22 cellular contexts compared by ENCODE assay signal in genomic region chr6:166629628-166630027, GRCh38. TPM values are rescaled to one million over a fixed set of nuclear protein-coding genes. Genes with fewer than 3 reads are reported as not detected.
DNase-seq lines count a peak whose midpoint lies in the region; ATAC-seq, FAIRE-seq and TF ChIP-seq lines count a peak whose summit lies in the region.
"Had no signal": no experiment of that assay in that cellular context is flagged by ENCODE, and none has a peak within 500 bp of the region (broad histone marks: within the 10 kb centered on the region; RNA-seq: fewer than 3 reads in every experiment).

No MANE protein-coding gene starts in this region.

- H3K9me3 ChIP-seq in H1 (ENCODE audit: insufficient read depth in 2 of 2, low read depth in 1 of 2, low read length in 1 of 2): no peaks in the 10 kb centered on the region
- H3K9me3 ChIP-seq: lower lobe of right lung, right atrium auricular region had no signal

- H3K27me3 ChIP-seq in H1 (replicated peaks in 1 of 4; ENCODE audit: control insufficient read depth in 3 of 4, extremely low read depth in 1 of 4, insufficient read depth in 3 of 4, low read length in 3 of 4): peaks cover 0 to 31% (median 15%) of the 10 kb centered on the region in 4 experiments; a peak in 6 of 7 replicates
- H3K27me3 ChIP-seq: right atrium auricular region had no signal

- no peaks in the 10 kb centered on the region for H3K36me3 Mint-ChIP-seq in neural crest cell (ENCODE audit: low read depth)
- H3K36me3 Mint-ChIP-seq: CD14-positive monocyte; natural killer cell treated with Interleukin-12 subunit alpha and Interleukin-12 subunit beta and Interleukin-15 and Interleukin-18, amount 100 ng/mL, for 72 hours had no signal

- H2AK5ac ChIP-seq in H1 (ENCODE audit: low read depth, low read length): peak overlapping the region; percentile 34; the same call in 1 of the 2 replicates

- CTCF ChIA-PET in H1 (lab: Charles Lee; ENCODE audit: partially characterized antibody): interaction anchor here (0.6 to 0.8 kb wide), 2 partner anchors 47 to 318 kb away, joined by 3 read pairs; no protein-coding TSS in a partner anchor

- H4K91ac ChIP-seq in H1 (replicated peaks; ENCODE audit: insufficient read length, low read length): no peak overlapping the region

- H4K8ac ChIP-seq in H1 (ENCODE audit: extremely low read depth, insufficient read depth, low read length): no peak overlapping the region

- ATAC-seq in HG03442 (IDR thresholded peaks at IDR 0.05; ENCODE audit: unreplicated experiment) (no peak), GM21529 (IDR thresholded peaks at IDR 0.05; ENCODE audit: unreplicated experiment) (no peak)
- ATAC-seq: activated CD4-positive, alpha-beta T cell treated with anti-CD3 and anti-CD28 coated beads for 36 hours; GM23338; lower lobe of right lung; natural killer cell treated with Interleukin-12 subunit alpha and Interleukin-12 subunit beta and Interleukin-15 and Interleukin-18, amount 100 ng/mL, for 72 hours had no signal

- H3K27me3 Mint-ChIP-seq in neural crest cell (ENCODE audit: low read depth): peaks cover 3% of the 10 kb centered on the region

- no peak overlapping the region; a peak in 1 of 4 replicates for H3K4me2 ChIP-seq in H1 (ENCODE audit: insufficient read depth in 1 of 2, low read depth in 2 of 2, low read length in 2 of 2)

- no peak overlapping the region for H2BK120ac ChIP-seq in H1 (replicated peaks; ENCODE audit: low read depth, low read length)

- FAIRE-seq in H1 (lab: Jason Lieb, UNC): no peak
- FAIRE-seq: colon, RCC 7860 had no signal

- H3K4me1 ChIP-seq in H1 (replicated peaks in 1 of 4; ENCODE audit: control insufficient read depth in 3 of 4, insufficient read depth in 4 of 4, low read length in 3 of 4): peaks cover 3 to 14% (median 9%) of the 10 kb centered on the region in 4 experiments; a peak in 6 of 7 replicates

- no peak overlapping the region for H3K14ac ChIP-seq in H1 (ENCODE audit: insufficient read length)

- no peak overlapping the region for H3K27ac ChIP-seq in H1 (ENCODE audit: low read depth, low read length)
- H3K27ac ChIP-seq: epithelial cell of prostate, right atrium auricular region had no signal

- H3K27ac Mint-ChIP-seq in neural crest cell (ENCODE audit: unreplicated experiment): no peak overlapping the region
- H3K27ac Mint-ChIP-seq: activated CD4-positive, alpha-beta T cell treated with anti-CD3 and anti-CD28 coated beads for 36 hours; GM23338; natural killer cell treated with Interleukin-12 subunit alpha and Interleukin-12 subunit beta and Interleukin-15 and Interleukin-18, amount 100 ng/mL, for 72 hours had no signal

- H3K23ac ChIP-seq in H1 (ENCODE audit: insufficient read length): no peak overlapping the region

- no peak for TF ChIP-seq EP300 in H1 (IDR thresholded peaks at IDR 0.05; ENCODE audit: borderline replicate concordance in 1 of 2, low read depth in 2 of 2, low read length in 2 of 2)

- H3K79me1 ChIP-seq in H1 (ENCODE audit: low read depth, low read length): no peaks in the 10 kb centered on the region

- H2BK20ac ChIP-seq in H1 (ENCODE audit: low read length): no peak overlapping the region

- no peak overlapping the region for H3K4ac ChIP-seq in H1 (replicated peaks; ENCODE audit: insufficient read length, low read depth, low read length)

- H3K36me3 ChIP-seq in H1 (ENCODE audit: control insufficient read depth in 2 of 4, insufficient read depth in 4 of 4, low read length in 3 of 4): no peaks in the 10 kb centered on the region
- H3K36me3 ChIP-seq: lower lobe of right lung, right atrium auricular region had no signal

- DNase-seq in EL: peak; percentile 45
- peak; percentile 57 for DNase-seq in NB4 (ENCODE audit: low read depth)
- no peak for DNase-seq in H1 (ENCODE audit: low read depth in 1 of 2, low spot score in 2 of 2)
- DNase-seq in neural crest cell (ENCODE audit: low read depth, low spot score): no peak
- no peak for DNase-seq in NCI-H2029 treated with DMSO at 0.1 percent for 48 hours (lab: John Stamatoyannopoulos, UW)
- DNase-seq in GM13976 (ENCODE audit: low spot score): no peak
- DNase-seq: activated CD4-positive, alpha-beta T cell treated with anti-CD3 and anti-CD28 coated beads for 36 hours; activated T-cell treated with anti-CD3 and anti-CD28 coated beads, Interleukin-2, amount 50 U/mL, for 1 hour; GDM1; lower lobe of right lung; NCI-H187 treated with DMSO at 0.1 percent for 48 hours; NCI-H526; stimulated activated CD8-positive, alpha-beta memory T cell treated with anti-CD3 and anti-CD28 coated beads, Interleukin-4, amount 100 ng/mL, for 48 hours had no signal

- H3K4me3 Mint-ChIP-seq in neural crest cell: peak overlapping the region; percentile 43
- H3K4me3 Mint-ChIP-seq: activated CD4-positive, alpha-beta T cell treated with anti-CD3 and anti-CD28 coated beads for 36 hours; natural killer cell treated with Interleukin-12 subunit alpha and Interleukin-12 subunit beta and Interleukin-15 and Interleukin-18, amount 100 ng/mL, for 72 hours had no signal

- H4K5ac ChIP-seq in H1 (ENCODE audit: insufficient read length, low read depth, low read length): no peak overlapping the region

- in situ Hi-C loops in GM13976 (cut with MboI; ENCODE audit: low sequenced_read_pairs, unreplicated experiment): no loop called here

- H3K4me3 ChIP-seq in NB4 (ENCODE audit: low read depth, low read length) (no peak overlapping the region), H1 (ENCODE audit: extremely low read depth in 1 of 4, insufficient read depth in 2 of 4, low read depth in 3 of 4, low read length in 4 of 4) (no peak overlapping the region)
- H3K4me3 ChIP-seq: right atrium auricular region had no signal

- H3K18ac ChIP-seq in H1 (ENCODE audit: extremely low read depth, low read length): no peak overlapping the region

- H2BK15ac ChIP-seq in H1 (ENCODE audit: low read length): no peak overlapping the region

- POLR2A ChIA-PET in H1 (lab: Charles Lee; ENCODE audit: partially characterized antibody): interaction anchor here (0.8 kb wide), 1 partner anchor 9 kb away, joined by 3 read pairs; no protein-coding TSS in a partner anchor

- H3K9ac ChIP-seq in H1 (replicated peaks in 1 of 4; ENCODE audit: extremely low read depth in 1 of 4, low read depth in 3 of 4, low read length in 3 of 4): no peak overlapping the region

- peaks cover 0 to 10% of the 10 kb centered on the region in 2 experiments; a peak in 2 of 4 replicates for H3K79me2 ChIP-seq in H1 (ENCODE audit: control insufficient read depth in 1 of 2, insufficient read depth in 2 of 2, low read length in 2 of 2)

- no peak for TF ChIP-seq POLR2A in NB4 (IDR thresholded peaks at IDR 0.05; ENCODE audit: extremely low read depth, insufficient read length)
- TF ChIP-seq POLR2A in H1 (IDR thresholded peaks at IDR 0.05; ENCODE audit: control extremely low read depth in 1 of 2, low read depth in 2 of 2, low read length in 2 of 2): no peak

- no peak for TF ChIP-seq RAD21 in H1 (IDR thresholded peaks at IDR 0.05 in 1 of 2, conservative IDR thresholded peaks at IDR 0.05 in 1 of 2; ENCODE audit: low read depth in 2 of 2, low read length in 2 of 2)

- TF ChIP-seq CTCF in NB4 (IDR thresholded peaks at IDR 0.05; ENCODE audit: low read depth, low read length) (no peak), H1 (IDR thresholded peaks at IDR 0.05; ENCODE audit: control extremely low read depth in 1 of 3, insufficient read depth in 1 of 3, low read depth in 1 of 3, low read length in 3 of 3) (no peak), neural crest cell (conservative IDR thresholded peaks at IDR 0.05) (no peak), GM13976 (IDR thresholded peaks at IDR 0.05; ENCODE audit: borderline replicate concordance, control extremely low read depth, extremely low read depth, insufficient read depth, missing control alignments) (no peak)

- peaks cover 47% of the 10 kb centered on the region for H3K4me1 Mint-ChIP-seq in neural crest cell

- no peak overlapping the region for H3K56ac ChIP-seq in H1 (replicated peaks; ENCODE audit: insufficient read length, low read depth, low read length)

- H4K20me1 ChIP-seq in H1 (replicated peaks in 1 of 2; ENCODE audit: control insufficient read depth in 1 of 2, insufficient read depth in 2 of 2, low read length in 2 of 2): no peaks in the 10 kb centered on the region

- H2AFZ ChIP-seq in H1 (ENCODE audit: low read length): no peak overlapping the region
- H2AFZ ChIP-seq: GM23338 had no signal

- no peak overlapping the region for H2BK5ac ChIP-seq in H1 (ENCODE audit: low read depth, low read length)

- peaks cover 7% of the 10 kb centered on the region for H3K23me2 ChIP-seq in H1 (ENCODE audit: low read depth, low read length)

- no peaks in the 10 kb centered on the region for H3K9me3 Mint-ChIP-seq in neural crest cell
- H3K9me3 Mint-ChIP-seq: natural killer cell treated with Interleukin-12 subunit alpha and Interleukin-12 subunit beta and Interleukin-15 and Interleukin-18, amount 100 ng/mL, for 72 hours had no signal

- no peak overlapping the region for H2BK12ac ChIP-seq in H1 (ENCODE audit: low read depth, low read length)

- WGBS in H1 (ENCODE audit: extremely low coverage in 1 of 2, insufficient coverage in 1 of 2, insufficient read length in 1 of 2, insufficient replicate concordance in 2 of 2, low coverage in 1 of 2, low lambda C conversion rate in 2 of 2, missing lambda C conversion rate in 1 of 2), 2 experiments: 81% methylated on average over 5 of the region's 5 CpGs; no CpG with 5 or more reads in 1 of the 2 experiments

RNA-seq across cellular contexts. Expression of gene RPS6KA2, which starts 2.6 kb away (rescaled TPM):
- total RNA-seq in H1 (2021; fragmentation: NEBNext Ultra II Directional; extraction: Animal tissue kit (Norgen Biotek cat#: 25700)): 24.4 and 25.7 TPM in 2 replicates
- 8.8 and 13.8 TPM in 2 replicates for polyA plus RNA-seq in H1 (2011; rRNA removed)
- 12.1 TPM for polyA plus RNA-seq in H1 (2011; cell fraction: cytosol; rRNA removed)
- polyA plus RNA-seq in H1 (2011; cell fraction: nucleus; rRNA removed): 22.2 TPM
- polyA plus RNA-seq in H1 (2012, experiment 1 of 2): 12.7 to 16.1 TPM (median 13.3 TPM) in 4 replicates
- 7.8 TPM for polyA plus RNA-seq in H1 (2012, experiment 2 of 2)
- 9.1 TPM for polyA plus RNA-seq in H1 (2013, experiment 1 of 2)
- 8.6 TPM for polyA plus RNA-seq in H1 (2013, experiment 2 of 2)
- polyA minus RNA-seq in H1 (2011; rRNA and poly(A)+ RNA removed): 22.4 and 29.4 TPM in 2 replicates
- 9.8 TPM for polyA minus RNA-seq in H1 (2011; cell fraction: cytosol; rRNA and poly(A)+ RNA removed)
- polyA minus RNA-seq in H1 (2011; cell fraction: nucleus; rRNA and poly(A)+ RNA removed): 37.0 TPM
- total RNA-seq in neural crest cell: 32.6 and 33.7 TPM in 2 replicates

RNA-seq across cellular contexts. Expression of gene RAMACL, which starts 43.1 kb away (rescaled TPM):
- total RNA-seq in H1 (2021; fragmentation: NEBNext Ultra II Directional; extraction: Animal tissue kit (Norgen Biotek cat#: 25700)): 0.34 and 0.97 TPM in 2 replicates
- polyA plus RNA-seq in H1 (2011; rRNA removed): 0.23 TPM in 1 of 2 replicates, not detected in the other
- 0.12 TPM for polyA plus RNA-seq in H1 (2011; cell fraction: cytosol; rRNA removed)
- polyA plus RNA-seq in H1 (2011; cell fraction: nucleus; rRNA removed): 0.30 TPM
- 0.51 to 0.72 TPM (median 0.62 TPM) in 4 replicates for polyA plus RNA-seq in H1 (2012, experiment 1 of 2)
- 0.14 TPM for polyA plus RNA-seq in H1 (2012, experiment 2 of 2)
- 0.16 TPM for polyA plus RNA-seq in H1 (2013, experiment 1 of 2)
- 0.18 TPM for polyA plus RNA-seq in H1 (2013, experiment 2 of 2)
- 2.4 and 2.5 TPM in 2 replicates for polyA minus RNA-seq in H1 (2011; rRNA and poly(A)+ RNA removed)
- not detected for polyA minus RNA-seq in H1 (2011; cell fraction: cytosol; rRNA and poly(A)+ RNA removed)
- polyA minus RNA-seq in H1 (2011; cell fraction: nucleus; rRNA and poly(A)+ RNA removed): 7.8 TPM
- total RNA-seq in neural crest cell: 0.70 and 0.98 TPM in 2 replicates

Comparison
In these comparisons a context has a peak if more than half of its experiments do, and no peak if none do; other contexts are left out.
1. DNase-seq: peak in EL (single experiment) and NB4 (single experiment); none in H1 (0 of 2), neural crest cell (single experiment), NCI-H2029 treated with DMSO at 0.1 percent for 48 hours (single experiment) and GM13976 (single experiment).